Comparison of ENCODE assay signal across 14 cellular contexts in genomic region chr19:2797280-2797679, GRCh38. TPM values are rescaled to one million over a fixed set of nuclear protein-coding genes. Genes with fewer than 3 reads are reported as not detected.
DNase-seq lines count a peak whose midpoint lies in the region; ATAC-seq and TF ChIP-seq lines count a peak whose summit lies in the region.
"Had no signal": no experiment of that assay in that cellular context is flagged by ENCODE, and none has a peak within 500 bp of the region (broad histone marks: within the 10 kb centered on the region; RNA-seq: fewer than 3 reads in every experiment).

No MANE protein-coding gene starts in this region.

- H3K9me3 ChIP-seq in heart left ventricle (no peaks in the 10 kb centered on the region), right atrium auricular region (no peaks in the 10 kb centered on the region)

- TF ChIP-seq POLR2A in heart left ventricle (IDR thresholded peaks at IDR 0.05) = no peak

- H3K27ac ChIP-seq in C4-2B = peak overlapping the region; percentile 78; the same call in 1 of the 2 replicates
- H3K27ac ChIP-seq in heart left ventricle = peak overlapping the region; percentile 60 to 90 (median 77)
- peak overlapping the region; percentile 85 to 96 for H3K27ac ChIP-seq in right atrium auricular region
- peak overlapping the region; percentile 26 for H3K27ac ChIP-seq in substantia nigra (ENCODE audit: low read depth, low read length, poor library complexity, severe bottlenecking)

- 64 to 77% (median 75%) methylated on average over 12 to 15 of the region's 15 CpGs for WGBS in heart left ventricle, 4 donors

- DNase-seq in heart left ventricle = peak in 2 of 5 donors; percentile 46 to 89
- peak; percentile 64 for DNase-seq in right atrium auricular region (ENCODE audit: low spot score)
- peak in 1 of 49 donors; percentile 9 for DNase-seq in substantia nigra (lab: John Stamatoyannopoulos, UW)
- DNase-seq in NCI-H187 treated with DMSO at 0.1 percent for 48 hours (lab: John Stamatoyannopoulos, UW) = no peak
- no peak for DNase-seq in activated naive CD4-positive, alpha-beta T cell treated with anti-CD3 and anti-CD28 coated beads, Interleukin-2, amount 50 U/mL, for 16 hours
- DNase-seq: ACHN; C1 segment of cervical spinal cord; CD4-positive, alpha-beta memory T cell; DMS79; H7 had no signal

- ATAC-seq in heart left ventricle = peak; percentile 67 to 80 (median 74)
- no peak for ATAC-seq in GM21367 (IDR thresholded peaks at IDR 0.05; ENCODE audit: unreplicated experiment)
- ATAC-seq: GM12878, GM23338 had no signal

- no peak overlapping the region for H3K4me3 ChIP-seq in heart left ventricle
- H3K4me3 ChIP-seq in right atrium auricular region = no peak overlapping the region
- H3K4me3 ChIP-seq: GM12878, GM23338 had no signal

- H3K36me3 ChIP-seq in heart left ventricle = peaks cover 0 to 76% (median 29%) of the 10 kb centered on the region in 9 donors
- H3K36me3 ChIP-seq in right atrium auricular region = peaks cover 12% of the 10 kb centered on the region

- H3K27me3 ChIP-seq in heart left ventricle = no peaks in the 10 kb centered on the region
- H3K27me3 ChIP-seq in right atrium auricular region = no peaks in the 10 kb centered on the region

- intact Hi-C loops in heart left ventricle (cut with DNase I) = no loop called here

- H3K4me1 ChIP-seq in heart left ventricle (peaks cover 0 to 24% (median 8%) of the 10 kb centered on the region in 12 donors), right atrium auricular region (peaks cover 0 to 19% of the 10 kb centered on the region in 2 donors)

- TF ChIP-seq CTCF in C4-2B (conservative IDR thresholded peaks at IDR 0.05) (no peak), heart left ventricle (IDR thresholded peaks at IDR 0.05) (no peak), right atrium auricular region (IDR thresholded peaks at IDR 0.05) (no peak)

RNA-seq across cellular contexts. Expression of gene THOP1, which starts 12.0 kb away (rescaled TPM):
- total RNA-seq in heart left ventricle = 10 to 100 TPM; 36.8 to 78.7 (median 43.9) TPM
- polyA plus RNA-seq in heart left ventricle = 100 to 1,000 TPM in 1 of 2 donors, 10 to 100 TPM in 1; 75.5 to 114 TPM
- total RNA-seq in right atrium auricular region = 10 to 100 TPM; 33.9 to 45.8 TPM

RNA-seq across cellular contexts. Expression of gene SGTA, which starts 14.2 kb away (rescaled TPM):
- total RNA-seq in heart left ventricle (10 to 100 TPM; 47.4 to 76.8 (median 62.4) TPM), right atrium auricular region (10 to 100 TPM; 52.3 to 60.9 TPM)
- 100 to 1,000 TPM in 1 of 2 donors, 10 to 100 TPM in 1; 79.9 to 125 TPM for polyA plus RNA-seq in heart left ventricle

RNA-seq across cellular contexts. Expression of gene ZNF554, which starts 22.4 kb away (rescaled TPM):
- total RNA-seq in heart left ventricle (1 to 10 TPM; 2.7 to 6.1 (median 4.6) TPM), right atrium auricular region (1 to 10 TPM; 3.5 to 6.0 TPM)
- polyA plus RNA-seq in heart left ventricle = 1 to 10 TPM; 1.4 to 4.3 TPM

RNA-seq across cellular contexts. Expression of gene ZNF555, which starts 44.0 kb away (rescaled TPM):
- total RNA-seq in heart left ventricle (10 to 100 TPM in 1 of 9 donors, 1 to 10 TPM in 8; 5.9 to 11.5 (median 8.2) TPM), right atrium auricular region (1 to 10 TPM; 5.5 to 5.9 TPM)
- polyA plus RNA-seq in heart left ventricle = 1 to 10 TPM; 2.7 to 3.8 TPM

RNA-seq across cellular contexts. Expression of gene SLC39A3, which starts 57.5 kb away (rescaled TPM):
- 10 to 100 TPM; 16.4 to 33.3 (median 21.7) TPM for total RNA-seq in heart left ventricle
- polyA plus RNA-seq in heart left ventricle = 10 to 100 TPM; 31.2 to 63.7 TPM
- total RNA-seq in right atrium auricular region = 10 to 100 TPM; 22.9 to 38.0 TPM

Comparison
In these comparisons a context has a peak if more than half of its experiments do, and no peak if none do; other contexts are left out.
1. H3K27ac ChIP-seq: peak in every context shown above with its lines; median percentile 90 in right atrium auricular region; 78 in C4-2B; 77 in heart left ventricle; 26 in substantia nigra.